Comparison of ENCODE assay signal across 1 cellular context in the genomic region with DNA sequence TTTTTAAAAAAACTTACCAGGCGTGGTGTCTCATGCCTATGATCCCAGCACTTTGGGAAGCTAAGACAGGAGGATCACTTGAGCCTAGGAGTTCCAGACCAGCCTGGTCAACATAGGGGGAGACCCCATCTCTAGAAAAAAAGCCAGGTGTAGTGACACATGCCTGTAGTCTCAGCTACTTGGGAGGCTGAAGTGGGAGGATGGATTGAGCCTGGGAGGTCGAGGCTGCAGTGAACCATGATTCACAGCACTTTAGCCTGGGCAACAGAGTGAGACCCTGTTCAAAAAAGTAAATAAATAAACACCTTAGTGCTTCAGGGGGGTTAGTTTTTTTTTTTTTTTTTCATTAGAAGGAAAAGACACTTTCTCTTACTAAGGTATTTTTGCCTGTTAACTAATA.
TF ChIP-seq lines count a peak whose summit lies in the region.

No MANE protein-coding gene starts in this region.

TF ChIP-seq in HepG2, 621 proteins besides CTCF, POLR2A, EP300 and RAD21:
- no peak for TF ChIP-seq RXRB (CRISPR knock-in tag; IDR thresholded peaks at IDR 0.05; ENCODE audit: borderline replicate concordance)
- no peak for TF ChIP-seq ZNF263 (CRISPR knock-in tag; IDR thresholded peaks at IDR 0.05)
- peak; percentile 57; the same call in 1 of the 2 replicates for TF ChIP-seq ZNF770 (CRISPR knock-in tag; IDR thresholded peaks at IDR 0.05)
- no peak for TF ChIP-seq ZNF326 (CRISPR knock-in tag; IDR thresholded peaks at IDR 0.05; ENCODE audit: borderline replicate concordance)
- no peak for TF ChIP-seq ZBTB1 (CRISPR knock-in tag; IDR thresholded peaks at IDR 0.05; ENCODE audit: borderline replicate concordance)
- no peak for TF ChIP-seq ZBTB7A (CRISPR knock-in tag; IDR thresholded peaks at IDR 0.05)
- TF ChIP-seq DZIP1 (CRISPR knock-in tag; IDR thresholded peaks at IDR 0.05) = no peak
- TF ChIP-seq ZNF10 (CRISPR knock-in tag; IDR thresholded peaks at IDR 0.05; ENCODE audit: borderline replicate concordance, low read depth) = no peak
- TF ChIP-seq KMT2B (CRISPR knock-in tag; IDR thresholded peaks at IDR 0.05) = no peak
- no peak for TF ChIP-seq ZNF34 (CRISPR knock-in tag; IDR thresholded peaks at IDR 0.05; ENCODE audit: borderline replicate concordance)
- TF ChIP-seq ZNF121 (CRISPR knock-in tag; IDR thresholded peaks at IDR 0.05) = peak; percentile 59
- TF ChIP-seq GATA4 (IDR thresholded peaks at IDR 0.05; ENCODE audit: borderline replicate concordance, low read depth) = no peak
